Comparison of ENCODE assay signal across 7 cellular contexts in genomic region chr10:70053896-70054641, GRCh38. TPM values are rescaled to one million over a fixed set of nuclear protein-coding genes. Genes with fewer than 3 reads are reported as not detected.
DNase-seq lines count a peak whose midpoint lies in the region; ATAC-seq and TF ChIP-seq lines count a peak whose summit lies in the region.

No MANE protein-coding gene starts in this region.

- H3K27me3 Mint-ChIP-seq in endodermal cell (ENCODE audit: insufficient read depth) (peaks cover 8% of the 10 kb centered on the region), nephron (ENCODE audit: low read depth) (no peaks in the 10 kb centered on the region)

- ATAC-seq in RWPE2 (ENCODE audit: low read depth) = peak; percentile 28
- no peak for ATAC-seq in GM18511 (IDR thresholded peaks at IDR 0.05; ENCODE audit: unreplicated experiment)
- no peak for ATAC-seq in GM21515 (IDR thresholded peaks at IDR 0.05; ENCODE audit: unreplicated experiment)

- H3K4me1 Mint-ChIP-seq in endodermal cell = peaks cover 51% of the 10 kb centered on the region
- peaks cover 29% of the 10 kb centered on the region for H3K4me1 Mint-ChIP-seq in nephron

- DNase-seq in GM12865 (ENCODE audit: low read depth) = no peak
- no peak for DNase-seq in RWPE2 (ENCODE audit: low spot score)
- DNase-seq in endodermal cell = peak; percentile 86
- no peak for DNase-seq in stimulated activated CD4-positive, alpha-beta T cell treated with anti-CD3 and anti-CD28 coated beads, Interleukin-4, amount 100 ng/mL, for 24 hours

- H3K9me3 ChIP-seq in RWPE2 (ENCODE audit: severe bottlenecking) (no peaks in the 10 kb centered on the region), endodermal cell (ENCODE audit: control insufficient read depth, low read length) (no peaks in the 10 kb centered on the region)

- peaks cover 6% of the 10 kb centered on the region for H3K4me1 ChIP-seq in RWPE2 (ENCODE audit: insufficient read depth, poor library complexity, severe bottlenecking)
- peaks cover 21% of the 10 kb centered on the region for H3K4me1 ChIP-seq in endodermal cell (ENCODE audit: control insufficient read depth, insufficient read depth, low read length)

- peak overlapping the region; percentile 89 for H3K9ac ChIP-seq in endodermal cell (ENCODE audit: extremely low read depth, low read length, poor library complexity, severe bottlenecking)

- H3K27ac Mint-ChIP-seq in endodermal cell = peak overlapping the region; percentile 90
- H3K27ac Mint-ChIP-seq in nephron = peak overlapping the region; percentile 45 to 99 (median 96)

- H3K9me3 Mint-ChIP-seq in endodermal cell = no peaks in the 10 kb centered on the region
- no peaks in the 10 kb centered on the region for H3K9me3 Mint-ChIP-seq in nephron

- peak overlapping the region; percentile 87 for H3K4me3 Mint-ChIP-seq in endodermal cell
- peak overlapping the region; percentile 89 to 92 (median 90) for H3K4me3 Mint-ChIP-seq in nephron

- H3K27ac ChIP-seq in RWPE2 (ENCODE audit: poor library complexity, severe bottlenecking) = peak overlapping the region; percentile 56
- H3K27ac ChIP-seq in endodermal cell (ENCODE audit: low read depth, low read length) = peak overlapping the region; percentile 54

- H3K36me3 Mint-ChIP-seq in endodermal cell (ENCODE audit: low read depth) (peaks cover 7% of the 10 kb centered on the region), nephron (ENCODE audit: low read depth) (peaks cover 10% of the 10 kb centered on the region)

- peak; percentile 9 for TF ChIP-seq CTCF in GM12865 (IDR thresholded peaks at IDR 0.05; ENCODE audit: insufficient read depth, low read depth, low read length, missing control alignments)
- TF ChIP-seq CTCF in RWPE2 (IDR thresholded peaks at IDR 0.05; ENCODE audit: poor library complexity, severe bottlenecking) = peak; percentile 45
- peak; percentile 81 for TF ChIP-seq CTCF in endodermal cell (conservative IDR thresholded peaks at IDR 0.05)
- peak; percentile 44 to 62 (median 54) for TF ChIP-seq CTCF in nephron (IDR thresholded peaks at IDR 0.05; ENCODE audit: unreplicated experiment in 3 of 3)

- H3K4me3 ChIP-seq in GM12865 (ENCODE audit: low read depth, low read length) (peak overlapping the region; percentile 11), RWPE2 (ENCODE audit: severe bottlenecking) (peak overlapping the region; percentile 94), endodermal cell (ENCODE audit: low read length) (peak overlapping the region; percentile 85)

- no peaks in the 10 kb centered on the region for H3K27me3 ChIP-seq in RWPE2 (ENCODE audit: insufficient read depth, poor library complexity, severe bottlenecking)
- no peaks in the 10 kb centered on the region for H3K27me3 ChIP-seq in endodermal cell (ENCODE audit: control insufficient read depth, insufficient read depth, low read length, poor library complexity, severe bottlenecking)

- no peaks in the 10 kb centered on the region for H3K36me3 ChIP-seq in RWPE2 (ENCODE audit: low read depth)
- peaks cover 6% of the 10 kb centered on the region for H3K36me3 ChIP-seq in endodermal cell (ENCODE audit: control insufficient read depth, insufficient read depth, low read length)

- 20 to 25% methylated on average over 22 to 40 of the region's 41 CpGs for WGBS in endodermal cell (ENCODE audit: insufficient coverage in 1 of 2, insufficient read length in 1 of 2), 2 experiments

RNA-seq across cellular contexts. Expression of gene MACROH2A2, which starts 1.4 kb away (rescaled TPM):
- total RNA-seq in endodermal cell = 100 to 1,000 TPM; 177 to 187 TPM
- 171 TPM for polyA plus RNA-seq in endodermal cell (2013, experiment 1 of 2)
- polyA plus RNA-seq in endodermal cell (2013, experiment 2 of 2) = 163 TPM

Comparison
In these comparisons a context has a peak if more than half of its experiments do, and no peak if none do; other contexts are left out.
1. H3K4me3 ChIP-seq: peak in every context shown above with its lines; median percentile 94 in RWPE2; 85 in endodermal cell; 11 in GM12865.
2. CTCF ChIP-seq: peak in every context shown above with its lines; median percentile 81 in endodermal cell; 54 in nephron; 45 in RWPE2; 9 in GM12865.